ENCODE assay signal across 19 cellular contexts in the genomic region with DNA sequence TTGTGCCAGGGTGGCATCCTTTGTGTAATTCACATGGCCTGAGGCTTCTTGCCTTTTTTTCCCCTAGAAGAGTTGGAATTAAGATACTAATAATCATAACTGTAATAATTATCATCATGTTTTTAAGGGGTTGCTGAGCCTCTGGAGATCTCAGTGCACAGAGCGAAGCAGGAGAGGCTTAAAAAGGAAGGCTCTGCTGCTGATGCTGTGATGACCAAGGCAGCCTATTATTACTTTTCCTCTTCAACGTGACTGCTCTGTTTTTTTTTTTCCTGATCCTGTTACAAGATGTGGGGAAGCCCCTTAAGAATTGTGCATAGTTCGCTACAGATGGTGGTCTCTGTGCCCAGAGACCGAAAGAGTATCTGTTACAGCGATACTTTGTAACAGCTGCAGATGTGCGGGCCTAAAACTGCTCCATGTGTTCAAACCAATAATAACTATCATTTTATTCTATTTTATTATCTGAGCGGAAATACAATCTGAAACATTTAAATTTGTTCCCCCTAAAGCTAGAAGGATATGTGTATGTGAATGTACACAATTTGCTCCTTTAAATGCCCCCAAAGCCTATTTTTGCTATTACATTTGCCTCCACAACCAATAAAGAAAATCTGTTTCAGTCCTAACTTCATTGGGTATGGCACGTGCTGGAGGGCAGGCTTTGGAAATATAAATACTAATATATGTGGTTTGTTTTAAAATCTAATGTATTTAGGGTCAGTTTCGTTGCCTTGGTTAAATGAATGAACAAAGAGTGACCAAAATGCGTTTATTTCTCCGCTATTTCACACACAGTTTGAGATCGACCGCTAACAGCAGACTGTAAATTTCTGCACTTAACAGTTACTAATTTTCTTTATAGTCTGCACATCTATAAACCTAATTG. TPM values are rescaled to one million over a fixed set of nuclear protein-coding genes. Genes with fewer than 3 reads are reported as not detected.
"Had no signal": no experiment of that assay in that cellular context is flagged by ENCODE, and none has a peak within 500 bp of the region (broad histone marks: within the 10 kb centered on the region; RNA-seq: fewer than 3 reads in every experiment).

No MANE protein-coding gene starts in this region.

- ATAC-seq: activated CD8-positive, alpha-beta T cell treated with anti-CD3 and anti-CD28 coated beads, Interleukin-2, amount 10 ng/mL, durations not matched to agents 7 days and 5 days; activated T-cell treated with anti-CD3 and anti-CD28 coated beads, Interleukin-2, amount 50 U/mL, for 4 hours; esophagus mucosa; left colon; natural killer cell treated with Interleukin-12 subunit alpha and Interleukin-12 subunit beta and Interleukin-15 and Interleukin-18, amount 100 ng/mL, for 72 hours; WTC11 had no signal

- DNase-seq: activated CD4-positive, alpha-beta T cell treated with anti-CD3 and anti-CD28 coated beads for 48 hours; activated CD8-positive, alpha-beta T cell treated with anti-CD3 and anti-CD28 coated beads, Interleukin-2, amount 10 ng/mL, durations not matched to agents 7 days and 5 days; activated naive CD4-positive, alpha-beta T cell treated with anti-CD3 and anti-CD28 coated beads, Interleukin-2, amount 50 U/mL, for 16 hours; activated T-cell treated with anti-CD3 and anti-CD28 coated beads, Interleukin-2, amount 50 U/mL, for 4 hours; islet precursor cell; left colon; occipital lobe; stimulated activated CD4-positive, alpha-beta T cell treated with anti-CD3 and anti-CD28 coated beads, Interleukin-2, amount 100 ng/mL, for 24 hours; transverse colon had no signal

- H3K9me3 ChIP-seq: ascending aorta, breast epithelium, right atrium auricular region, transverse colon had no signal

- H3K27ac Mint-ChIP-seq: activated CD8-positive, alpha-beta T cell treated with anti-CD3 and anti-CD28 coated beads, Interleukin-2, amount 10 ng/mL, durations not matched to agents 7 days and 5 days; natural killer cell treated with Interleukin-12 subunit alpha and Interleukin-12 subunit beta and Interleukin-15 and Interleukin-18, amount 100 ng/mL, for 72 hours; stimulated activated naive CD8-positive, alpha-beta T cell treated with anti-CD3 and anti-CD28 coated beads, Interleukin-15, Interleukin-2, amounts not matched to agents 100 ng/mL and 50 ng/mL, for 24 hours; T-helper 2 cell treated with Interferon-gamma antibody and Interleukin-4, amounts not matched to agents 5 μg/mL and 100 μg/mL, for 36 hours; WTC11 had no signal

- H3K27ac ChIP-seq: ascending aorta, breast epithelium, hepatocyte, right atrium auricular region, transverse colon had no signal

- H3K4me3 Mint-ChIP-seq: activated T-cell treated with anti-CD3 and anti-CD28 coated beads, Interleukin-2, amount 50 U/mL, for 4 hours; stimulated activated naive CD8-positive, alpha-beta T cell treated with anti-CD3 and anti-CD28 coated beads, Interleukin-15, Interleukin-2, amounts not matched to agents 100 ng/mL and 50 ng/mL, for 24 hours; T-helper 2 cell treated with Interferon-gamma antibody and Interleukin-4, amounts not matched to agents 5 μg/mL and 100 μg/mL, for 36 hours had no signal

- H3K79me2 ChIP-seq: hepatocyte had no signal

- H3K36me3 ChIP-seq: ascending aorta, breast epithelium, right atrium auricular region, transverse colon had no signal

- H2AFZ ChIP-seq: hepatocyte had no signal

- H3K36me3 Mint-ChIP-seq: WTC11 had no signal

- H3K4me1 ChIP-seq: breast epithelium had no signal

- H3K9me3 Mint-ChIP-seq: natural killer cell treated with Interleukin-12 subunit alpha and Interleukin-12 subunit beta and Interleukin-15 and Interleukin-18, amount 100 ng/mL, for 72 hours; stimulated activated naive CD8-positive, alpha-beta T cell treated with anti-CD3 and anti-CD28 coated beads, Interleukin-15, Interleukin-2, amounts not matched to agents 100 ng/mL and 50 ng/mL, for 24 hours; T-helper 2 cell treated with Interferon-gamma antibody and Interleukin-4, amounts not matched to agents 5 μg/mL and 100 μg/mL, for 36 hours; WTC11 had no signal

- H3K4me3 ChIP-seq: ascending aorta, hepatocyte, lung, right atrium auricular region, transverse colon had no signal

RNA-seq across cellular contexts. Expression of gene SHOX2, which starts 4.6 kb away (rescaled TPM):
- total RNA-seq: activated CD8-positive, alpha-beta T cell treated with anti-CD3 and anti-CD28 coated beads, Interleukin-2, amount 10 ng/mL, durations not matched to agents 7 days and 5 days; activated T-cell treated with anti-CD3 and anti-CD28 coated beads, Interleukin-2, amount 50 U/mL, for 4 hours; ascending aorta; esophagus mucosa; occipital lobe had no signal
